In the genomic region with DNA sequence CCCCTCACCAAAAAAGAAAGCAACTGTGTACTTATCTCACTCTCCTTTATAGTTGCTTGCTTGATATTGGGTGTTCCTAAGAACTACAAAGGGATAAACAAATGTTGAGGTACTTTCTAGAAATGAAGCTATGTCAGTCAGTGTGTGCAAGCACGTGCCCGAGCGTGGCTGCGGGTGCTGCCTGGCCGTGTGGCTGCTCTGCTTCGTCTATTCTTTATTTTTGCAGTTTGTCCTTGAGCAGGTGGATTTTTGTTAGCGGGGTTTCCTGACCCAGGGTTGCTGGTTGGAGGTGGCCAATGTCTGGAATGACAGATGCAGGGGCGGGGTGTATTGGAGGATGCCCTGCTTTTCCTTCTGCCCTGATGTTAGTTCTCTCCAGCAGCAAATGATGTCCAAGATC, we compare ENCODE assay signal across 24 cellular contexts.
"Had no signal": no experiment of that assay in that cellular context is flagged by ENCODE, and none has a peak within 500 bp of the region (broad histone marks: within the 10 kb centered on the region; RNA-seq: fewer than 3 reads in every experiment).

No MANE protein-coding gene starts in this region.

- H3K36me3 ChIP-seq: esophagus squamous epithelium, gastrocnemius medialis, heart right ventricle had no signal

- H3K9me3 ChIP-seq: esophagus squamous epithelium, gastrocnemius medialis, left lung, lower lobe of right lung had no signal

- DNase-seq: cortex of kidney; effector CD8-positive, alpha-beta T cell; effector memory CD8-positive, alpha-beta T cell; endodermal cell; erythroblast; esophagus squamous epithelium; foreskin fibroblast; foreskin melanocyte; gastrocnemius medialis; glutamatergic neuron; heart right ventricle; hippocampal formation; left cardiac atrium; left lung; left ventricle myocardium superior; lower lobe of right lung; mesenchymal stem cell; midbrain had no signal

- H3K9me3 Mint-ChIP-seq: effector memory CD8-positive, alpha-beta T cell; endodermal cell had no signal

- H3K4me3 ChIP-seq: esophagus squamous epithelium, gastrocnemius medialis, heart right ventricle, left lung, lower lobe of right lung had no signal

- FAIRE-seq: colon, endometrium, islet of Langerhans, keratinocyte had no signal

- H3K4me3 Mint-ChIP-seq: dendritic cell treated with granulocyte-macrophage colony-stimulating factor and Interleukin-4, amounts not matched to agents 40 ng/mL and 50 ng/mL, for 4 days; effector memory CD8-positive, alpha-beta T cell; endodermal cell had no signal

- H3K27ac ChIP-seq: epithelial cell of prostate, esophagus squamous epithelium, gastrocnemius medialis, heart right ventricle, left lung, lower lobe of right lung had no signal

- H3K4me1 ChIP-seq: gastrocnemius medialis, left lung, lower lobe of right lung had no signal

- H3K4me1 Mint-ChIP-seq: endodermal cell had no signal

- H3K27ac Mint-ChIP-seq: dendritic cell treated with granulocyte-macrophage colony-stimulating factor and Interleukin-4, amounts not matched to agents 40 ng/mL and 50 ng/mL, for 4 days; effector memory CD8-positive, alpha-beta T cell; endodermal cell had no signal
